In the genomic region with DNA sequence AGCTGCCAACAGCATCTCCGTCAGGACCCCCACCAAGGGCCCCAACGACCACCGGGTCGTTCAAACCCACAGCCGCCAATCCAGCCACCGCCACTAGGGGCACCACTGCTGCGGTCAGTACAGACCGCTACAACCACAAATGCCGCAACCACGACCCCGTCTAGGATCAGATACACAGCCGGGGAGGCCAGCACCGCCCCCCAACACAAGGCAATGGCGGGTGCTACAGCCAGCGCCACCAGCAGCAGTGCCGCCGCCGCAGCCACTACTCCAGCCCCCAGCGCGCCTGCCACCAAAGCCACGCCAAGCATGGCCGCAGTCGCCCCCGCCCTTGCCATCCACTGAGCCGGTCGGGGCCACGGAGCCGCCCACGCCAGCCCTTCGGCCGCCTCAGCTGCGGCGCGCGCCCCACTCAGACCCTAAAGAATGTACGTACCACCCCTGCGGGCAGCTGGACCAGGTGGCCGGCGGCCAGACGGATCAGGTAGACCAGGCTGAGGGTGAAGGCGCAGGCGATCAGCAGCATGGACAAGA, we compare ENCODE assay signal across 8 cellular contexts. TPM values are rescaled to one million over a fixed set of nuclear protein-coding genes. Genes with fewer than 3 reads are reported as not detected.
DNase-seq lines count a peak whose midpoint lies in the region; ATAC-seq and TF ChIP-seq lines count a peak whose summit lies in the region.

No MANE protein-coding gene starts in this region.

- 0% methylated on average over 1 of the region's 42 CpGs for WGBS in esophagus muscularis mucosa

- H3K36me3 ChIP-seq in esophagus muscularis mucosa (peaks cover 0 to 21% (median 13%) of the 10 kb centered on the region in 4 donors), muscle layer of duodenum (ENCODE audit: control insufficient read depth in 1 of 2, insufficient read depth in 2 of 2, low read length in 2 of 2) (peaks cover 7 to 18% of the 10 kb centered on the region in 2 donors)

- H3K4me1 ChIP-seq in esophagus muscularis mucosa (peaks cover 5 to 28% (median 25%) of the 10 kb centered on the region in 4 donors), muscle layer of duodenum (ENCODE audit: control insufficient read depth in 1 of 2, insufficient read depth in 2 of 2, low read length in 2 of 2) (peaks cover 6 to 10% of the 10 kb centered on the region in 2 donors)

- H3K36me3 Mint-ChIP-seq in activated T-cell treated with anti-CD3 and anti-CD28 coated beads, Interleukin-2, amount 50 U/mL, for 24 hours (ENCODE audit: low read depth), result peaks cover 50% of the 10 kb centered on the region

- H3K27ac Mint-ChIP-seq in activated T-cell treated with anti-CD3 and anti-CD28 coated beads, Interleukin-2, amount 50 U/mL, for 24 hours, result peak overlapping the region; percentile 100

- TF ChIP-seq EP300 in esophagus muscularis mucosa (IDR thresholded peaks at IDR 0.05), result no peak

- H3K4me3 Mint-ChIP-seq in activated T-cell treated with anti-CD3 and anti-CD28 coated beads, Interleukin-2, amount 50 U/mL, for 24 hours, result peak overlapping the region; percentile 98

- peak; percentile 80 to 85 (median 81) for TF ChIP-seq CTCF in esophagus muscularis mucosa (IDR thresholded peaks at IDR 0.05)

- H3K9me3 ChIP-seq in esophagus muscularis mucosa, result no peaks in the 10 kb centered on the region
- H3K9me3 ChIP-seq in muscle layer of duodenum (ENCODE audit: control insufficient read depth in 1 of 2, low read length in 2 of 2), result no peaks in the 10 kb centered on the region

- no peaks in the 10 kb centered on the region for H3K27me3 Mint-ChIP-seq in activated T-cell treated with anti-CD3 and anti-CD28 coated beads, Interleukin-2, amount 50 U/mL, for 24 hours

- ATAC-seq in GM19372 (IDR thresholded peaks at IDR 0.05; ENCODE audit: low read depth, unreplicated experiment) (peak; percentile 27), HG03520 (IDR thresholded peaks at IDR 0.05; ENCODE audit: unreplicated experiment) (peak; percentile 24)

- peak overlapping the region; percentile 89 to 98 (median 95) for H3K27ac ChIP-seq in esophagus muscularis mucosa (replicated peaks in 1 of 4)
- H3K27ac ChIP-seq in muscle layer of duodenum (ENCODE audit: low read length), result peak overlapping the region; percentile 95

- H3K27me3 ChIP-seq in esophagus muscularis mucosa (no peaks in the 10 kb centered on the region), muscle layer of duodenum (ENCODE audit: low read depth, low read length) (no peaks in the 10 kb centered on the region)

- TF ChIP-seq POLR2A in esophagus muscularis mucosa (IDR thresholded peaks at IDR 0.05; ENCODE audit: low read depth), result no peak

- intact Hi-C loops in esophagus muscularis mucosa (cut with DNase I), result loop anchor here (5.0 to 10.0 kb wide), 2 partner anchors 192 to 311 kb away; a partner anchor contains a TSS

- DNase-seq in CD1c-positive myeloid dendritic cell (ENCODE audit: extremely low spot score) (peak; percentile 74), NOMO-1 (lab: John Stamatoyannopoulos, UW; ENCODE audit: unreplicated experiment in 2 of 2) (peak; percentile 80 to 88), esophagus muscularis mucosa (ENCODE audit: extremely low spot score) (peak; percentile 93)
- peak; percentile 78 for DNase-seq in activated T-cell treated with anti-CD3 and anti-CD28 coated beads, Interleukin-2, amount 50 U/mL, for 24 hours
- peak; percentile 35 to 55 for DNase-seq in stimulated activated CD8-positive, alpha-beta memory T cell treated with anti-CD3 and anti-CD28 coated beads, Interleukin-7, amount 100 ng/mL, for 4 hours (ENCODE audit: low read depth in 2 of 2)

- no peaks in the 10 kb centered on the region for H3K9me3 Mint-ChIP-seq in activated T-cell treated with anti-CD3 and anti-CD28 coated beads, Interleukin-2, amount 50 U/mL, for 24 hours

- H3K4me3 ChIP-seq in esophagus muscularis mucosa, result peak overlapping the region; percentile 72 to 100 (median 96)
- H3K4me3 ChIP-seq in muscle layer of duodenum (ENCODE audit: low read depth in 1 of 2, low read length in 2 of 2), result peak overlapping the region; percentile 89 to 97

- H3K4me1 Mint-ChIP-seq in activated T-cell treated with anti-CD3 and anti-CD28 coated beads, Interleukin-2, amount 50 U/mL, for 24 hours (ENCODE audit: low read depth), result peaks cover 40% of the 10 kb centered on the region

RNA-seq across cellular contexts. Expression of a gene that starts 0.5 kb away (rescaled TPM):
- total RNA-seq in esophagus muscularis mucosa, result 10 to 100 TPM; 21.7 to 32.8 (median 27.3) TPM

RNA-seq across cellular contexts. Expression of a gene that starts 45.1 kb away (rescaled TPM):
- total RNA-seq in esophagus muscularis mucosa, result under 1 TPM in 1 of 4 donors, not detected in 3; 0.19 TPM

Comparison
In these comparisons a context has a peak if more than half of its experiments do, and no peak if none do; other contexts are left out.
1. Peak in every context shown above with its lines: DNase-seq, ATAC-seq, H3K4me3 ChIP-seq and H3K27ac ChIP-seq.